1 cellular context compared by ENCODE assay signal in genomic region chr2:121819846-121820245, GRCh38.
TF ChIP-seq lines count a peak whose summit lies in the region.

No MANE protein-coding gene starts in this region.

TF ChIP-seq in H1, 55 proteins besides CTCF, POLR2A, EP300 and RAD21:
- no peak for TF ChIP-seq NRF1 (IDR thresholded peaks at IDR 0.05; ENCODE audit: low read depth, low read length)
- no peak for TF ChIP-seq BRCA1 (IDR thresholded peaks at IDR 0.05; ENCODE audit: low read depth, low read length)
- no peak for TF ChIP-seq SRF (IDR thresholded peaks at IDR 0.05; ENCODE audit: low read depth, low read length)
- TF ChIP-seq GABPA (IDR thresholded peaks at IDR 0.05; ENCODE audit: borderline replicate concordance, insufficient read depth, low read length): no peak
- TF ChIP-seq TCF12 (IDR thresholded peaks at IDR 0.05; ENCODE audit: low read depth, low read length): no peak
- no peak for TF ChIP-seq EZH2 (IDR thresholded peaks at IDR 0.05; ENCODE audit: low read depth, low read length, severe bottlenecking)
- TF ChIP-seq MAX (IDR thresholded peaks at IDR 0.05): no peak
- TF ChIP-seq CTBP2 (IDR thresholded peaks at IDR 0.05; ENCODE audit: borderline replicate concordance, insufficient read depth, insufficient read length, low read length): no peak
- TF ChIP-seq, protein P1, sequence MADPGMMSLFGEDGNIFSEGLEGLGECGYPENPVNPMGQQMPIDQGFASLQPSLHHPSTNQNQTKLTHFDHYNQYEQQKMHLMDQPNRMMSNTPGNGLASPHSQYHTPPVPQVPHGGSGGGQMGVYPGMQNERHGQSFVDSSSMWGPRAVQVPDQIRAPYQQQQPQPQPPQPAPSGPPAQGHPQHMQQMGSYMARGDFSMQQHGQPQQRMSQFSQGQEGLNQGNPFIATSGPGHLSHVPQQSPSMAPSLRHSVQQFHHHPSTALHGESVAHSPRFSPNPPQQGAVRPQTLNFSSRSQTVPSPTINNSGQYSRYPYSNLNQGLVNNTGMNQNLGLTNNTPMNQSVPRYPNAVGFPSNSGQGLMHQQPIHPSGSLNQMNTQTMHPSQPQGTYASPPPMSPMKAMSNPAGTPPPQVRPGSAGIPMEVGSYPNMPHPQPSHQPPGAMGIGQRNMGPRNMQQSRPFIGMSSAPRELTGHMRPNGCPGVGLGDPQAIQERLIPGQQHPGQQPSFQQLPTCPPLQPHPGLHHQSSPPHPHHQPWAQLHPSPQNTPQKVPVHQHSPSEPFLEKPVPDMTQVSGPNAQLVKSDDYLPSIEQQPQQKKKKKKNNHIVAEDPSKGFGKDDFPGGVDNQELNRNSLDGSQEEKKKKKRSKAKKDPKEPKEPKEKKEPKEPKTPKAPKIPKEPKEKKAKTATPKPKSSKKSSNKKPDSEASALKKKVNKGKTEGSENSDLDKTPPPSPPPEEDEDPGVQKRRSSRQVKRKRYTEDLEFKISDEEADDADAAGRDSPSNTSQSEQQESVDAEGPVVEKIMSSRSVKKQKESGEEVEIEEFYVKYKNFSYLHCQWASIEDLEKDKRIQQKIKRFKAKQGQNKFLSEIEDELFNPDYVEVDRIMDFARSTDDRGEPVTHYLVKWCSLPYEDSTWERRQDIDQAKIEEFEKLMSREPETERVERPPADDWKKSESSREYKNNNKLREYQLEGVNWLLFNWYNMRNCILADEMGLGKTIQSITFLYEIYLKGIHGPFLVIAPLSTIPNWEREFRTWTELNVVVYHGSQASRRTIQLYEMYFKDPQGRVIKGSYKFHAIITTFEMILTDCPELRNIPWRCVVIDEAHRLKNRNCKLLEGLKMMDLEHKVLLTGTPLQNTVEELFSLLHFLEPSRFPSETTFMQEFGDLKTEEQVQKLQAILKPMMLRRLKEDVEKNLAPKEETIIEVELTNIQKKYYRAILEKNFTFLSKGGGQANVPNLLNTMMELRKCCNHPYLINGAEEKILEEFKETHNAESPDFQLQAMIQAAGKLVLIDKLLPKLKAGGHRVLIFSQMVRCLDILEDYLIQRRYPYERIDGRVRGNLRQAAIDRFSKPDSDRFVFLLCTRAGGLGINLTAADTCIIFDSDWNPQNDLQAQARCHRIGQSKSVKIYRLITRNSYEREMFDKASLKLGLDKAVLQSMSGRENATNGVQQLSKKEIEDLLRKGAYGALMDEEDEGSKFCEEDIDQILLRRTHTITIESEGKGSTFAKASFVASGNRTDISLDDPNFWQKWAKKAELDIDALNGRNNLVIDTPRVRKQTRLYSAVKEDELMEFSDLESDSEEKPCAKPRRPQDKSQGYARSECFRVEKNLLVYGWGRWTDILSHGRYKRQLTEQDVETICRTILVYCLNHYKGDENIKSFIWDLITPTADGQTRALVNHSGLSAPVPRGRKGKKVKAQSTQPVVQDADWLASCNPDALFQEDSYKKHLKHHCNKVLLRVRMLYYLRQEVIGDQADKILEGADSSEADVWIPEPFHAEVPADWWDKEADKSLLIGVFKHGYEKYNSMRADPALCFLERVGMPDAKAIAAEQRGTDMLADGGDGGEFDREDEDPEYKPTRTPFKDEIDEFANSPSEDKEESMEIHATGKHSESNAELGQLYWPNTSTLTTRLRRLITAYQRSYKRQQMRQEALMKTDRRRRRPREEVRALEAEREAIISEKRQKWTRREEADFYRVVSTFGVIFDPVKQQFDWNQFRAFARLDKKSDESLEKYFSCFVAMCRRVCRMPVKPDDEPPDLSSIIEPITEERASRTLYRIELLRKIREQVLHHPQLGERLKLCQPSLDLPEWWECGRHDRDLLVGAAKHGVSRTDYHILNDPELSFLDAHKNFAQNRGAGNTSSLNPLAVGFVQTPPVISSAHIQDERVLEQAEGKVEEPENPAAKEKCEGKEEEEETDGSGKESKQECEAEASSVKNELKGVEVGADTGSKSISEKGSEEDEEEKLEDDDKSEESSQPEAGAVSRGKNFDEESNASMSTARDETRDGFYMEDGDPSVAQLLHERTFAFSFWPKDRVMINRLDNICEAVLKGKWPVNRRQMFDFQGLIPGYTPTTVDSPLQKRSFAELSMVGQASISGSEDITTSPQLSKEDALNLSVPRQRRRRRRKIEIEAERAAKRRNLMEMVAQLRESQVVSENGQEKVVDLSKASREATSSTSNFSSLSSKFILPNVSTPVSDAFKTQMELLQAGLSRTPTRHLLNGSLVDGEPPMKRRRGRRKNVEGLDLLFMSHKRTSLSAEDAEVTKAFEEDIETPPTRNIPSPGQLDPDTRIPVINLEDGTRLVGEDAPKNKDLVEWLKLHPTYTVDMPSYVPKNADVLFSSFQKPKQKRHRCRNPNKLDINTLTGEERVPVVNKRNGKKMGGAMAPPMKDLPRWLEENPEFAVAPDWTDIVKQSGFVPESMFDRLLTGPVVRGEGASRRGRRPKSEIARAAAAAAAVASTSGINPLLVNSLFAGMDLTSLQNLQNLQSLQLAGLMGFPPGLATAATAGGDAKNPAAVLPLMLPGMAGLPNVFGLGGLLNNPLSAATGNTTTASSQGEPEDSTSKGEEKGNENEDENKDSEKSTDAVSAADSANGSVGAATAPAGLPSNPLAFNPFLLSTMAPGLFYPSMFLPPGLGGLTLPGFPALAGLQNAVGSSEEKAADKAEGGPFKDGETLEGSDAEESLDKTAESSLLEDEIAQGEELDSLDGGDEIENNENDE (IDR thresholded peaks at IDR 0.05; ENCODE audit: insufficient replicate concordance, low read length): no peak
- TF ChIP-seq NANOG (IDR thresholded peaks at IDR 0.05; ENCODE audit: insufficient read depth, low read depth, low read length, poor library complexity, severe bottlenecking): no peak
- no peak for TF ChIP-seq KDM4A (IDR thresholded peaks at IDR 0.05; ENCODE audit: low read depth, low read length, severe bottlenecking)
TF ChIP-seq in H1: peak in this region for 0.
